1 cellular context compared by ENCODE assay signal in genomic region chr12:79934309-79935020, GRCh38.
TF ChIP-seq lines count a peak whose summit lies in the region.

No MANE protein-coding gene starts in this region.

TF ChIP-seq in HepG2, 621 proteins besides CTCF, POLR2A, EP300 and RAD21 (continued from another document and continues in another):
- TF ChIP-seq MYNN (CRISPR knock-in tag; IDR thresholded peaks at IDR 0.05; ENCODE audit: low read depth) (no peak), ATF4 (CRISPR knock-in tag; IDR thresholded peaks at IDR 0.05) (0 out of 4 replicates have a peak, but pooled peaks of 1 of the 2 experiments have one; percentile 39), ZNF556 (CRISPR knock-in tag; IDR thresholded peaks at IDR 0.05; ENCODE audit: borderline replicate concordance) (peak; percentile 8), RXRB (CRISPR knock-in tag; IDR thresholded peaks at IDR 0.05; ENCODE audit: borderline replicate concordance) (peak; percentile 14; the same call in 1 of the 2 replicates), ZBTB46 (CRISPR knock-in tag; IDR thresholded peaks at IDR 0.05; ENCODE audit: borderline replicate concordance) (no peak), AHDC1 (CRISPR knock-in tag; IDR thresholded peaks at IDR 0.05; ENCODE audit: borderline replicate concordance) (no peak), ZBTB2 (CRISPR knock-in tag; IDR thresholded peaks at IDR 0.05; ENCODE audit: low read depth) (no peak), KMT2A (CRISPR knock-in tag; IDR thresholded peaks at IDR 0.05) (peak; percentile 53; the same call in 1 of the 2 replicates), ZMYM3 (CRISPR knock-in tag; IDR thresholded peaks at IDR 0.05) (no peak), ZNF343 (CRISPR knock-in tag; IDR thresholded peaks at IDR 0.05) (no peak), ZNF772 (CRISPR knock-in tag; IDR thresholded peaks at IDR 0.05) (no peak), ZC3H13 (CRISPR knock-in tag; IDR thresholded peaks at IDR 0.05) (peak; percentile 55), ZNF121 (CRISPR knock-in tag; IDR thresholded peaks at IDR 0.05) (no peak; the same call in 1 of the 2 replicates), HMGXB3 (CRISPR knock-in tag; IDR thresholded peaks at IDR 0.05; ENCODE audit: borderline replicate concordance) (no peak), ZBTB20 (CRISPR knock-in tag; IDR thresholded peaks at IDR 0.05; ENCODE audit: borderline replicate concordance, low read depth) (no peak), MIER2 (CRISPR knock-in tag; IDR thresholded peaks at IDR 0.05) (no peak), ZNF670 (CRISPR knock-in tag; IDR thresholded peaks at IDR 0.05; ENCODE audit: borderline replicate concordance) (no peak), CC2D1A (CRISPR knock-in tag; IDR thresholded peaks at IDR 0.05) (no peak), IKZF1 (IDR thresholded peaks at IDR 0.05) (no peak), SSRP1 (CRISPR knock-in tag; IDR thresholded peaks at IDR 0.05) (no peak), ZNF274 (CRISPR knock-in tag; IDR thresholded peaks at IDR 0.05) (peak; percentile 61; the same call in 1 of the 2 replicates), E2F1 (CRISPR knock-in tag; IDR thresholded peaks at IDR 0.05) (no peak), GTF3A (CRISPR knock-in tag; conservative IDR thresholded peaks at IDR 0.05) (no peak), AGO1 (IDR thresholded peaks at IDR 0.05; ENCODE audit: low read depth, low read length, poor library complexity, severe bottlenecking) (peak; percentile 28), ZBTB7B (CRISPR knock-in tag; IDR thresholded peaks at IDR 0.05) (peak; percentile 21; the same call in 1 of the 2 replicates), PRDM15 (CRISPR knock-in tag; IDR thresholded peaks at IDR 0.05) (no peak), ZSCAN31 (CRISPR knock-in tag; IDR thresholded peaks at IDR 0.05; ENCODE audit: low read depth) (no peak), ZNF781 (CRISPR knock-in tag; IDR thresholded peaks at IDR 0.05; ENCODE audit: borderline replicate concordance, not compliant biosample characterization) (no peak), BORCS8-MEF2B (CRISPR knock-in tag; IDR thresholded peaks at IDR 0.05) (no peak; the same call in 1 of the 2 replicates), SP2 (CRISPR knock-in tag; IDR thresholded peaks at IDR 0.05) (peak; percentile 12; the same call in 1 of the 2 replicates), RFXAP (CRISPR knock-in tag; IDR thresholded peaks at IDR 0.05; ENCODE audit: borderline replicate concordance) (0 out of 2 replicates have a peak, but pooled peaks have one; percentile 36), SP4 (CRISPR knock-in tag; IDR thresholded peaks at IDR 0.05) (0 out of 2 replicates have a peak, but pooled peaks have one; percentile 9), ZNF672 (CRISPR knock-in tag; IDR thresholded peaks at IDR 0.05) (peak; percentile 44; the same call in 1 of the 2 replicates), ZNF713 (CRISPR knock-in tag; IDR thresholded peaks at IDR 0.05) (no peak), HNRNPLL (IDR thresholded peaks at IDR 0.05; ENCODE audit: low read depth, low read length, poor library complexity, severe bottlenecking) (no peak), PAF1 (CRISPR knock-in tag; IDR thresholded peaks at IDR 0.05) (no peak), KDM4B (CRISPR knock-in tag; IDR thresholded peaks at IDR 0.05) (no peak), ZNF20 (CRISPR knock-in tag; IDR thresholded peaks at IDR 0.05) (no peak), MATR3 (CRISPR knock-in tag; IDR thresholded peaks at IDR 0.05) (no peak), ZNF710 (CRISPR knock-in tag; IDR thresholded peaks at IDR 0.05; ENCODE audit: borderline replicate concordance) (no peak), HOXA9 (CRISPR knock-in tag; IDR thresholded peaks at IDR 0.05; ENCODE audit: borderline replicate concordance) (peak; percentile 64; the same call in 1 of the 2 replicates), ZNF382 (CRISPR knock-in tag; IDR thresholded peaks at IDR 0.05; ENCODE audit: borderline replicate concordance) (no peak), ZKSCAN1 (IDR thresholded peaks at IDR 0.05; ENCODE audit: low read length) (no peak)
